Comparison of ENCODE assay signal across 1 cellular context in the genomic region with DNA sequence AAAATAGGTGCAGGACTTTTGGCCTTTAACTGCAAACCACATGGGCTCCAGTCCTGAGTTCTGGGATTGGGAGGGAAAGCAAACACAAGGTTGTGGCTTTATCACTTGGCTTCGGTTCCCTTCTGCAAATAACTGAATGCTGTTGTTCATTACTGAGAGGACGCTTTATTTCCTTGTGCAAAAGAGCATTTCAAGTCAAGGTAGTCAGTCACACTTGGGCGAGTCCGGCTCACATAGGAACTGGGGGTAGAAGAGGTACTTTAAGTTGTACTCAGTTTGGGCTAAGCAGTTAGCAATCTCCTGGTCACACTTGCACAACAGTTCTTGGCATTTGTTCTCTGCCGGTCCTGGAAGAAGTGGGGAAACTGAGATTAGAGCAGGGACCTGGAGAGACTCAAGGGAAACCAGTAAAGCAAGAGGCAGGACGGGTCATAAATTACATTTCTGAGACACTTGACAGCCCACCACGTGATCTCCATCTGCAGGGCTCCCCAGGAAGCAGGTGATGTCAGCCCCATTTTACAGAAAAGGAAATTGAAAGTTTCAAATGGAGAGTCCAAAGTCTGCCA.
A peak's percentile ranks its signal among the peaks of the same experiment; 100 is the strongest.
TF ChIP-seq lines count a peak whose summit lies in the region.

No MANE protein-coding gene starts in this region.

TF ChIP-seq in K562, 482 proteins besides CTCF, POLR2A, EP300 and RAD21 (continues in another document):
- TF ChIP-seq, protein P1, sequence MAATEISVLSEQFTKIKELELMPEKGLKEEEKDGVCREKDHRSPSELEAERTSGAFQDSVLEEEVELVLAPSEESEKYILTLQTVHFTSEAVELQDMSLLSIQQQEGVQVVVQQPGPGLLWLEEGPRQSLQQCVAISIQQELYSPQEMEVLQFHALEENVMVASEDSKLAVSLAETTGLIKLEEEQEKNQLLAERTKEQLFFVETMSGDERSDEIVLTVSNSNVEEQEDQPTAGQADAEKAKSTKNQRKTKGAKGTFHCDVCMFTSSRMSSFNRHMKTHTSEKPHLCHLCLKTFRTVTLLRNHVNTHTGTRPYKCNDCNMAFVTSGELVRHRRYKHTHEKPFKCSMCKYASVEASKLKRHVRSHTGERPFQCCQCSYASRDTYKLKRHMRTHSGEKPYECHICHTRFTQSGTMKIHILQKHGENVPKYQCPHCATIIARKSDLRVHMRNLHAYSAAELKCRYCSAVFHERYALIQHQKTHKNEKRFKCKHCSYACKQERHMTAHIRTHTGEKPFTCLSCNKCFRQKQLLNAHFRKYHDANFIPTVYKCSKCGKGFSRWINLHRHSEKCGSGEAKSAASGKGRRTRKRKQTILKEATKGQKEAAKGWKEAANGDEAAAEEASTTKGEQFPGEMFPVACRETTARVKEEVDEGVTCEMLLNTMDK (IDR thresholded peaks at IDR 0.05; ENCODE audit: borderline replicate concordance, insufficient read depth, low read depth, low read length, poor library complexity, severe bottlenecking) = no peak
- TF ChIP-seq, protein P2, sequence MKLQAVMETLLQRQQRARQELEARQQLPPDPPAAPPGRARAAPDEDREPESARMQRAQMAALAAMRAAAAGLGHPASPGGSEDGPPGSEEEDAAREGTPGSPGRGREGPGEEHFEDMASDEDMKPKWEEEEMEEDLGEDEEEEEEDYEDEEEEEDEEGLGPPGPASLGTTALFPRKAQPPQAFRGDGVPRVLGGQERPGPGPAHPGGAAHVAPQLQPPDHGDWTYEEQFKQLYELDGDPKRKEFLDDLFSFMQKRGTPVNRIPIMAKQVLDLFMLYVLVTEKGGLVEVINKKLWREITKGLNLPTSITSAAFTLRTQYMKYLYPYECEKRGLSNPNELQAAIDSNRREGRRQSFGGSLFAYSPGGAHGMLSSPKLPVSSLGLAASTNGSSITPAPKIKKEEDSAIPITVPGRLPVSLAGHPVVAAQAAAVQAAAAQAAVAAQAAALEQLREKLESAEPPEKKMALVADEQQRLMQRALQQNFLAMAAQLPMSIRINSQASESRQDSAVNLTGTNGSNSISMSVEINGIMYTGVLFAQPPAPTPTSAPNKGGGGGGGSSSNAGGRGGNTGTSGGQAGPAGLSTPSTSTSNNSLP (IDR thresholded peaks at IDR 0.05; ENCODE audit: borderline replicate concordance, low read depth, low read length) = no peak
- TF ChIP-seq RUNX1 (IDR thresholded peaks at IDR 0.05; ENCODE audit: low read depth) (no peak), ZKSCAN8 (CRISPR knock-in tag; IDR thresholded peaks at IDR 0.05) (no peak), ZZZ3 (IDR thresholded peaks at IDR 0.05) (no peak), PYGO2 (tag; IDR thresholded peaks at IDR 0.05) (no peak), ZBTB7A (IDR thresholded peaks at IDR 0.05; ENCODE audit: borderline replicate concordance, control insufficient read depth, low read depth, low read length) (no peak), ZNF121 (CRISPR knock-in tag; conservative IDR thresholded peaks at IDR 0.05) (no peak), YBX1 (IDR thresholded peaks at IDR 0.05) (no peak), POLR2AphosphoS2 (IDR thresholded peaks at IDR 0.05; ENCODE audit: low read length) (no peak), STAG1 (CRISPR knock-in tag; IDR thresholded peaks at IDR 0.05; ENCODE audit: borderline replicate concordance) (no peak), BCOR (IDR thresholded peaks at IDR 0.05) (no peak), RBM34 (IDR thresholded peaks at IDR 0.05; ENCODE audit: borderline replicate concordance, insufficient read depth, low read length) (no peak), SMAD1 (IDR thresholded peaks at IDR 0.05; ENCODE audit: low read depth, low read length, partially characterized antibody) (no peak), CBX8 (IDR thresholded peaks at IDR 0.05; ENCODE audit: borderline replicate concordance, extremely low read depth, low read depth, low read length, poor library complexity, severe bottlenecking) (no peak), SIRT6 (IDR thresholded peaks at IDR 0.05; ENCODE audit: low read depth, low read length) (no peak), SMARCE1 (IDR thresholded peaks at IDR 0.05) (no peak), ZFPM2 (CRISPR knock-in tag; IDR thresholded peaks at IDR 0.05) (no peak), TOE1 (IDR thresholded peaks at IDR 0.05; ENCODE audit: borderline replicate concordance) (peak; percentile 62; the same call in 1 of the 2 replicates), TOE1 (CRISPR knock-in tag; IDR thresholded peaks at IDR 0.05; ENCODE audit: borderline replicate concordance, low read depth) (no peak), TCF7L2 (IDR thresholded peaks at IDR 0.05; ENCODE audit: low read depth, low read length) (no peak), ZNF780A (CRISPR knock-in tag; IDR thresholded peaks at IDR 0.05) (no peak), SAFB (IDR thresholded peaks at IDR 0.05; ENCODE audit: borderline replicate concordance, low read depth, low read length) (no peak), EP400 (IDR thresholded peaks at IDR 0.05) (no peak), BRD9 (IDR thresholded peaks at IDR 0.05; ENCODE audit: low read depth, partially characterized antibody) (no peak), NR2F6 (CRISPR knock-in tag; IDR thresholded peaks at IDR 0.05) (no peak), ZBTB8A (IDR thresholded peaks at IDR 0.05; ENCODE audit: partially characterized antibody) (no peak), ZNF12 (CRISPR knock-in tag; IDR thresholded peaks at IDR 0.05) (no peak), HMG20B (CRISPR knock-in tag; IDR thresholded peaks at IDR 0.05) (no peak), FOXJ2 (tag; IDR thresholded peaks at IDR 0.05) (no peak), NCOA4 (IDR thresholded peaks at IDR 0.05; ENCODE audit: partially characterized antibody) (no peak), DDX20 (tag; IDR thresholded peaks at IDR 0.05; ENCODE audit: low read depth) (no peak)
- TF ChIP-seq, protein P3, sequence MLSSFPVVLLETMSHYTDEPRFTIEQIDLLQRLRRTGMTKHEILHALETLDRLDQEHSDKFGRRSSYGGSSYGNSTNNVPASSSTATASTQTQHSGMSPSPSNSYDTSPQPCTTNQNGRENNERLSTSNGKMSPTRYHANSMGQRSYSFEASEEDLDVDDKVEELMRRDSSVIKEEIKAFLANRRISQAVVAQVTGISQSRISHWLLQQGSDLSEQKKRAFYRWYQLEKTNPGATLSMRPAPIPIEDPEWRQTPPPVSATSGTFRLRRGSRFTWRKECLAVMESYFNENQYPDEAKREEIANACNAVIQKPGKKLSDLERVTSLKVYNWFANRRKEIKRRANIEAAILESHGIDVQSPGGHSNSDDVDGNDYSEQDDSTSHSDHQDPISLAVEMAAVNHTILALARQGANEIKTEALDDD (IDR thresholded peaks at IDR 0.05) = no peak
- TF ChIP-seq, protein P4, sequence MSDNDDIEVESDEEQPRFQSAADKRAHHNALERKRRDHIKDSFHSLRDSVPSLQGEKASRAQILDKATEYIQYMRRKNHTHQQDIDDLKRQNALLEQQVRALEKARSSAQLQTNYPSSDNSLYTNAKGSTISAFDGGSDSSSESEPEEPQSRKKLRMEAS (CRISPR knock-in tag; IDR thresholded peaks at IDR 0.05) = no peak
- TF ChIP-seq, protein P5, sequence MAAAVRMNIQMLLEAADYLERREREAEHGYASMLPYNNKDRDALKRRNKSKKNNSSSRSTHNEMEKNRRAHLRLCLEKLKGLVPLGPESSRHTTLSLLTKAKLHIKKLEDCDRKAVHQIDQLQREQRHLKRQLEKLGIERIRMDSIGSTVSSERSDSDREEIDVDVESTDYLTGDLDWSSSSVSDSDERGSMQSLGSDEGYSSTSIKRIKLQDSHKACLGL (CRISPR knock-in tag; IDR thresholded peaks at IDR 0.05; ENCODE audit: borderline replicate concordance, poor library complexity, severe bottlenecking) = no peak
- TF ChIP-seq, protein P6, sequence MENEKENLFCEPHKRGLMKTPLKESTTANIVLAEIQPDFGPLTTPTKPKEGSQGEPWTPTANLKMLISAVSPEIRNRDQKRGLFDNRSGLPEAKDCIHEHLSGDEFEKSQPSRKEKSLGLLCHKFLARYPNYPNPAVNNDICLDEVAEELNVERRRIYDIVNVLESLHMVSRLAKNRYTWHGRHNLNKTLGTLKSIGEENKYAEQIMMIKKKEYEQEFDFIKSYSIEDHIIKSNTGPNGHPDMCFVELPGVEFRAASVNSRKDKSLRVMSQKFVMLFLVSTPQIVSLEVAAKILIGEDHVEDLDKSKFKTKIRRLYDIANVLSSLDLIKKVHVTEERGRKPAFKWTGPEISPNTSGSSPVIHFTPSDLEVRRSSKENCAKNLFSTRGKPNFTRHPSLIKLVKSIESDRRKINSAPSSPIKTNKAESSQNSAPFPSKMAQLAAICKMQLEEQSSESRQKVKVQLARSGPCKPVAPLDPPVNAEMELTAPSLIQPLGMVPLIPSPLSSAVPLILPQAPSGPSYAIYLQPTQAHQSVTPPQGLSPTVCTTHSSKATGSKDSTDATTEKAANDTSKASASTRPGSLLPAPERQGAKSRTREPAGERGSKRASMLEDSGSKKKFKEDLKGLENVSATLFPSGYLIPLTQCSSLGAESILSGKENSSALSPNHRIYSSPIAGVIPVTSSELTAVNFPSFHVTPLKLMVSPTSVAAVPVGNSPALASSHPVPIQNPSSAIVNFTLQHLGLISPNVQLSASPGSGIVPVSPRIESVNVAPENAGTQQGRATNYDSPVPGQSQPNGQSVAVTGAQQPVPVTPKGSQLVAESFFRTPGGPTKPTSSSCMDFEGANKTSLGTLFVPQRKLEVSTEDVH (IDR thresholded peaks at IDR 0.05; ENCODE audit: low read depth, partially characterized antibody) = no peak
- TF ChIP-seq, protein P7, sequence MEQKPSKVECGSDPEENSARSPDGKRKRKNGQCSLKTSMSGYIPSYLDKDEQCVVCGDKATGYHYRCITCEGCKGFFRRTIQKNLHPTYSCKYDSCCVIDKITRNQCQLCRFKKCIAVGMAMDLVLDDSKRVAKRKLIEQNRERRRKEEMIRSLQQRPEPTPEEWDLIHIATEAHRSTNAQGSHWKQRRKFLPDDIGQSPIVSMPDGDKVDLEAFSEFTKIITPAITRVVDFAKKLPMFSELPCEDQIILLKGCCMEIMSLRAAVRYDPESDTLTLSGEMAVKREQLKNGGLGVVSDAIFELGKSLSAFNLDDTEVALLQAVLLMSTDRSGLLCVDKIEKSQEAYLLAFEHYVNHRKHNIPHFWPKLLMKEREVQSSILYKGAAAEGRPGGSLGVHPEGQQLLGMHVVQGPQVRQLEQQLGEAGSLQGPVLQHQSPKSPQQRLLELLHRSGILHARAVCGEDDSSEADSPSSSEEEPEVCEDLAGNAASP (IDR thresholded peaks at IDR 0.05) = no peak
- TF ChIP-seq, protein P8, sequence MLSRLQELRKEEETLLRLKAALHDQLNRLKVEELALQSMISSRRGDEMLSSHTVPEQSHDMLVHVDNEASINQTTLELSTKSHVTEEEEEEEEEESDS (CRISPR knock-in tag; IDR thresholded peaks at IDR 0.05) = no peak
- TF ChIP-seq, protein P9, sequence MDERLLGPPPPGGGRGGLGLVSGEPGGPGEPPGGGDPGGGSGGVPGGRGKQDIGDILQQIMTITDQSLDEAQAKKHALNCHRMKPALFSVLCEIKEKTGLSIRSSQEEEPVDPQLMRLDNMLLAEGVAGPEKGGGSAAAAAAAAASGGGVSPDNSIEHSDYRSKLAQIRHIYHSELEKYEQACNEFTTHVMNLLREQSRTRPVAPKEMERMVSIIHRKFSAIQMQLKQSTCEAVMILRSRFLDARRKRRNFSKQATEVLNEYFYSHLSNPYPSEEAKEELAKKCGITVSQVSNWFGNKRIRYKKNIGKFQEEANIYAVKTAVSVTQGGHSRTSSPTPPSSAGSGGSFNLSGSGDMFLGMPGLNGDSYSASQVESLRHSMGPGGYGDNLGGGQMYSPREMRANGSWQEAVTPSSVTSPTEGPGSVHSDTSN (CRISPR knock-in tag; IDR thresholded peaks at IDR 0.05; ENCODE audit: low read depth) = 0 out of 2 replicates have a peak, but pooled peaks have one; percentile 46
- TF ChIP-seq, protein P9 (tag; conservative IDR thresholded peaks at IDR 0.05; ENCODE audit: low read depth) = peak; percentile 92
- TF ChIP-seq, protein P10, sequence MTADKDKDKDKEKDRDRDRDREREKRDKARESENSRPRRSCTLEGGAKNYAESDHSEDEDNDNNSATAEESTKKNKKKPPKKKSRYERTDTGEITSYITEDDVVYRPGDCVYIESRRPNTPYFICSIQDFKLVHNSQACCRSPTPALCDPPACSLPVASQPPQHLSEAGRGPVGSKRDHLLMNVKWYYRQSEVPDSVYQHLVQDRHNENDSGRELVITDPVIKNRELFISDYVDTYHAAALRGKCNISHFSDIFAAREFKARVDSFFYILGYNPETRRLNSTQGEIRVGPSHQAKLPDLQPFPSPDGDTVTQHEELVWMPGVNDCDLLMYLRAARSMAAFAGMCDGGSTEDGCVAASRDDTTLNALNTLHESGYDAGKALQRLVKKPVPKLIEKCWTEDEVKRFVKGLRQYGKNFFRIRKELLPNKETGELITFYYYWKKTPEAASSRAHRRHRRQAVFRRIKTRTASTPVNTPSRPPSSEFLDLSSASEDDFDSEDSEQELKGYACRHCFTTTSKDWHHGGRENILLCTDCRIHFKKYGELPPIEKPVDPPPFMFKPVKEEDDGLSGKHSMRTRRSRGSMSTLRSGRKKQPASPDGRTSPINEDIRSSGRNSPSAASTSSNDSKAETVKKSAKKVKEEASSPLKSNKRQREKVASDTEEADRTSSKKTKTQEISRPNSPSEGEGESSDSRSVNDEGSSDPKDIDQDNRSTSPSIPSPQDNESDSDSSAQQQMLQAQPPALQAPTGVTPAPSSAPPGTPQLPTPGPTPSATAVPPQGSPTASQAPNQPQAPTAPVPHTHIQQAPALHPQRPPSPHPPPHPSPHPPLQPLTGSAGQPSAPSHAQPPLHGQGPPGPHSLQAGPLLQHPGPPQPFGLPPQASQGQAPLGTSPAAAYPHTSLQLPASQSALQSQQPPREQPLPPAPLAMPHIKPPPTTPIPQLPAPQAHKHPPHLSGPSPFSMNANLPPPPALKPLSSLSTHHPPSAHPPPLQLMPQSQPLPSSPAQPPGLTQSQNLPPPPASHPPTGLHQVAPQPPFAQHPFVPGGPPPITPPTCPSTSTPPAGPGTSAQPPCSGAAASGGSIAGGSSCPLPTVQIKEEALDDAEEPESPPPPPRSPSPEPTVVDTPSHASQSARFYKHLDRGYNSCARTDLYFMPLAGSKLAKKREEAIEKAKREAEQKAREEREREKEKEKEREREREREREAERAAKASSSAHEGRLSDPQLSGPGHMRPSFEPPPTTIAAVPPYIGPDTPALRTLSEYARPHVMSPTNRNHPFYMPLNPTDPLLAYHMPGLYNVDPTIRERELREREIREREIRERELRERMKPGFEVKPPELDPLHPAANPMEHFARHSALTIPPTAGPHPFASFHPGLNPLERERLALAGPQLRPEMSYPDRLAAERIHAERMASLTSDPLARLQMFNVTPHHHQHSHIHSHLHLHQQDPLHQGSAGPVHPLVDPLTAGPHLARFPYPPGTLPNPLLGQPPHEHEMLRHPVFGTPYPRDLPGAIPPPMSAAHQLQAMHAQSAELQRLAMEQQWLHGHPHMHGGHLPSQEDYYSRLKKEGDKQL (CRISPR knock-in tag; IDR thresholded peaks at IDR 0.05; ENCODE audit: borderline replicate concordance) = no peak
- TF ChIP-seq, protein P11, sequence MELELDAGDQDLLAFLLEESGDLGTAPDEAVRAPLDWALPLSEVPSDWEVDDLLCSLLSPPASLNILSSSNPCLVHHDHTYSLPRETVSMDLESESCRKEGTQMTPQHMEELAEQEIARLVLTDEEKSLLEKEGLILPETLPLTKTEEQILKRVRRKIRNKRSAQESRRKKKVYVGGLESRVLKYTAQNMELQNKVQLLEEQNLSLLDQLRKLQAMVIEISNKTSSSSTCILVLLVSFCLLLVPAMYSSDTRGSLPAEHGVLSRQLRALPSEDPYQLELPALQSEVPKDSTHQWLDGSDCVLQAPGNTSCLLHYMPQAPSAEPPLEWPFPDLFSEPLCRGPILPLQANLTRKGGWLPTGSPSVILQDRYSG (tag; conservative IDR thresholded peaks at IDR 0.05; ENCODE audit: low read depth) = no peak
